In the genomic region with DNA sequence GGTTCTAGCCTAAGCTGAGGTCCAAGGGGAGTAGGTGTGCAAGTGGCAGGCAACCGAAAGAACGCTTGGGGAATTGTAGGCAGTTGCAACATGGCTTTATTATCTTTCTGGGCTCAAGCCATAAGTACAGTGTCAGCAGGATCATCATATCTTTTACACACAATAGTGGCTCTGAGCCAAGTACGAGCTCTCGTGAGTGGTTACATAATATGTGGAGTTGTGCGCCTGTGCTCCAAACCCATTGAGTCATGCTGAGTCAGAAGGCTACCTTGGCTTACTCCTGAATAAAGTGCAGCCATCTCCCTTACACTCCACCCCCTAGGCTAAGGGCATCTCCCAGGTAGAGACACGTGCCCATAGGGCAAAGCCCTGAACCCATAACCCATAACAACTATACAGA, we compare ENCODE assay signal across 16 cellular contexts.
DNase-seq lines count a peak whose midpoint lies in the region; ATAC-seq and TF ChIP-seq lines count a peak whose summit lies in the region.
"Had no signal": no experiment of that assay in that cellular context is flagged by ENCODE, and none has a peak within 500 bp of the region (broad histone marks: within the 10 kb centered on the region; RNA-seq: fewer than 3 reads in every experiment).

No MANE protein-coding gene starts in this region.

- H3K27me3 ChIP-seq in SK-N-SH (ENCODE audit: insufficient read depth) (no peaks in the 10 kb centered on the region), stomach (no peaks in the 10 kb centered on the region)
- H3K27me3 ChIP-seq: adrenal gland had no signal

- no peaks in the 10 kb centered on the region for H3K9me2 ChIP-seq in SK-N-SH
- H3K9me2 ChIP-seq in OCI-LY7 (ENCODE audit: insufficient read depth, low read length), result no peaks in the 10 kb centered on the region

- no TSS peak for BruUV-seq in OCI-LY7 (replicated peaks; lab: Mats Ljungman, UMichigan)

- H3K4me3 ChIP-seq in SK-N-SH (ENCODE audit: low read depth in 2 of 2, low read length in 1 of 2), result no peak overlapping the region
- no peak overlapping the region for H3K4me3 ChIP-seq in OCI-LY7 (ENCODE audit: low read depth, low read length, poor library complexity, severe bottlenecking)
- H3K4me3 ChIP-seq in choroid plexus epithelial cell (ENCODE audit: low read depth, low read length), result no peak overlapping the region
- no peak overlapping the region for H3K4me3 ChIP-seq in stomach
- H3K4me3 ChIP-seq: adrenal gland, HAP-1, smooth muscle cell had no signal

- 19% methylated on average over 6 of the region's 6 CpGs for WGBS in SK-N-SH (ENCODE audit: low lambda C conversion rate)
- 72 to 87% (median 85%) methylated on average over 6 of the region's 6 CpGs for WGBS in stomach, 5 donors

- POLR2A ChIA-PET in SK-N-SH (lab: Yijun Ruan, JAX), result no interaction called here
- POLR2A ChIA-PET in OCI-LY7 (lab: Charles Lee), result interaction anchor here (1.0 kb wide), 1 partner anchor 15 kb away, joined by 3 read pairs; no protein-coding TSS in a partner anchor
- POLR2A ChIA-PET in GM10248 (lab: Yijun Ruan, JAX), result no interaction called here

- no peak for TF ChIP-seq CTCF in SK-N-SH (IDR thresholded peaks at IDR 0.05)
- no peak for TF ChIP-seq CTCF in OCI-LY7 (conservative IDR thresholded peaks at IDR 0.05; ENCODE audit: low read length)
- no peak for TF ChIP-seq CTCF in choroid plexus epithelial cell (conservative IDR thresholded peaks at IDR 0.05; ENCODE audit: low read depth, low read length)
- TF ChIP-seq CTCF in GM10248 (IDR thresholded peaks at IDR 0.05; ENCODE audit: control extremely low read depth, extremely low read depth, low read depth, missing control alignments), result no peak
- no peak for TF ChIP-seq CTCF in stomach (IDR thresholded peaks at IDR 0.05)

- H4K20me1 ChIP-seq in SK-N-SH (ENCODE audit: insufficient read depth), result no peaks in the 10 kb centered on the region
- no peaks in the 10 kb centered on the region for H4K20me1 ChIP-seq in OCI-LY7 (ENCODE audit: insufficient read depth, low read length)

- intact Hi-C loops in OCI-LY7 (cut with micrococcal nuclease; ENCODE audit: unreplicated experiment), result no loop called here
- intact Hi-C loops in stomach (cut with DNase I; ENCODE audit: low total_unique reads), result no loop called here

- no peak overlapping the region for H3K9ac ChIP-seq in SK-N-SH

- TF ChIP-seq POLR2A in stomach (IDR thresholded peaks at IDR 0.05), result no peak

- no peak for DNase-seq in SK-N-SH
- peak; percentile 41 for DNase-seq in OCI-LY7 (ENCODE audit: low spot score)
- peak; percentile 5 for DNase-seq in choroid plexus epithelial cell (ENCODE audit: low read depth)
- no peak for DNase-seq in GM10248 (ENCODE audit: extremely low spot score)
- DNase-seq in stomach, result no peak
- no peak for DNase-seq in amniotic stem cell (lab: John Stamatoyannopoulos, UW)
- DNase-seq: adrenal gland; CD8-positive, alpha-beta memory T cell; dermis blood vessel endothelial cell; mesendoderm; NCI-H2227 treated with DMSO at 0.1 percent for 48 hours; nucleus accumbens had no signal

- H3F3A ChIP-seq in SK-N-SH (replicated peaks; ENCODE audit: insufficient read depth), result no peaks in the 10 kb centered on the region

- H2AFZ ChIP-seq in SK-N-SH (ENCODE audit: low read depth) (no peak overlapping the region), OCI-LY7 (ENCODE audit: low read length) (no peak overlapping the region)

- ATAC-seq in SK-N-SH treated with all-trans-retinoic acid at 6 μM for 48 hours (no peak), HG03432 (IDR thresholded peaks at IDR 0.05; ENCODE audit: unreplicated experiment) (no peak)

- H3K4me1 ChIP-seq in SK-N-SH (ENCODE audit: control insufficient read depth in 1 of 2, insufficient read depth in 2 of 2, low read depth in 1 of 2, low read length in 1 of 2) (no peaks in the 10 kb centered on the region), OCI-LY7 (ENCODE audit: insufficient read depth, low read length, poor library complexity, severe bottlenecking) (no peaks in the 10 kb centered on the region), stomach (no peaks in the 10 kb centered on the region)
- H3K4me1 ChIP-seq: adrenal gland, HAP-1 had no signal

- no peak overlapping the region for H3K27ac ChIP-seq in SK-N-SH (ENCODE audit: low read depth in 2 of 2, low read length in 1 of 2)
- H3K27ac ChIP-seq in OCI-LY7 (ENCODE audit: low read depth, low read length, poor library complexity, severe bottlenecking), result no peak overlapping the region
- H3K27ac ChIP-seq in stomach, result no peak overlapping the region
- H3K27ac ChIP-seq: adrenal gland had no signal

- H3K4me2 ChIP-seq in SK-N-SH (no peak overlapping the region), OCI-LY7 (ENCODE audit: low read length) (no peak overlapping the region)
- H3K4me2 ChIP-seq: smooth muscle cell had no signal

- TF ChIP-seq EP300 in SK-N-SH (IDR thresholded peaks at IDR 0.05; ENCODE audit: borderline replicate concordance in 1 of 2, low read depth in 1 of 2, low read length in 1 of 2) (no peak), stomach (IDR thresholded peaks at IDR 0.05) (no peak)

- H3K9me3 ChIP-seq in SK-N-SH (no peaks in the 10 kb centered on the region), OCI-LY7 (ENCODE audit: low read length) (no peaks in the 10 kb centered on the region), stomach (peaks cover 0 to 20% (median 7%) of the 10 kb centered on the region in 4 donors)
- H3K9me3 ChIP-seq: adrenal gland, HAP-1 had no signal

- H3K36me3 ChIP-seq in SK-N-SH (replicated peaks in 1 of 2; ENCODE audit: control insufficient read depth in 1 of 2, insufficient read depth in 2 of 2, low read length in 1 of 2) (no peaks in the 10 kb centered on the region), OCI-LY7 (ENCODE audit: insufficient read depth, low read length) (no peaks in the 10 kb centered on the region; the same call in 1 of the 2 replicates), stomach (no peaks in the 10 kb centered on the region)
- H3K36me3 ChIP-seq: adrenal gland, HAP-1 had no signal

- TF ChIP-seq RAD21 in SK-N-SH (IDR thresholded peaks at IDR 0.05; ENCODE audit: low read length), result no peak

- CTCF ChIA-PET in SK-N-SH (lab: Yijun Ruan, JAX) (no interaction called here), OCI-LY7 (lab: Charles Lee; ENCODE audit: unreplicated experiment) (no interaction called here), GM10248 (lab: Yijun Ruan, JAX) (no interaction called here)

- H3K79me2 ChIP-seq in SK-N-SH (ENCODE audit: insufficient read depth), result no peaks in the 10 kb centered on the region
- H3K79me2 ChIP-seq in OCI-LY7 (ENCODE audit: insufficient read depth, low read depth, low read length), result no peaks in the 10 kb centered on the region

TF ChIP-seq in SK-N-SH, 30 proteins besides CTCF, POLR2A, EP300 and RAD21:
- peak; percentile 31; the same call in 1 of the 2 replicates for TF ChIP-seq NFIC (IDR thresholded peaks at IDR 0.05; ENCODE audit: borderline replicate concordance)
- TF ChIP-seq TAF1 (IDR thresholded peaks at IDR 0.05; ENCODE audit: borderline replicate concordance, low read depth, low read length), result no peak
- TF ChIP-seq SMC3 (IDR thresholded peaks at IDR 0.05; ENCODE audit: low read depth, low read length), result no peak
- TF ChIP-seq POLR2AphosphoS5 (IDR thresholded peaks at IDR 0.05; ENCODE audit: low read depth, low read length), result no peak
- no peak for TF ChIP-seq RFX5 (IDR thresholded peaks at IDR 0.05; ENCODE audit: low read length)
- TF ChIP-seq SIN3A (IDR thresholded peaks at IDR 0.05; ENCODE audit: borderline replicate concordance, low read depth, low read length), result no peak
- TF ChIP-seq MXI1 (IDR thresholded peaks at IDR 0.05; ENCODE audit: low read depth, low read length), result no peak
- TF ChIP-seq, protein P1, sequence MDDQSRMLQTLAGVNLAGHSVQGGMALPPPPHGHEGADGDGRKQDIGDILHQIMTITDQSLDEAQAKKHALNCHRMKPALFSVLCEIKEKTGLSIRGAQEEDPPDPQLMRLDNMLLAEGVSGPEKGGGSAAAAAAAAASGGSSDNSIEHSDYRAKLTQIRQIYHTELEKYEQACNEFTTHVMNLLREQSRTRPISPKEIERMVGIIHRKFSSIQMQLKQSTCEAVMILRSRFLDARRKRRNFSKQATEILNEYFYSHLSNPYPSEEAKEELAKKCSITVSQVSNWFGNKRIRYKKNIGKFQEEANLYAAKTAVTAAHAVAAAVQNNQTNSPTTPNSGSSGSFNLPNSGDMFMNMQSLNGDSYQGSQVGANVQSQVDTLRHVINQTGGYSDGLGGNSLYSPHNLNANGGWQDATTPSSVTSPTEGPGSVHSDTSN (IDR thresholded peaks at IDR 0.05), result no peak
- TF ChIP-seq TEAD4 (IDR thresholded peaks at IDR 0.05; ENCODE audit: borderline replicate concordance, insufficient read depth), result no peak
- TF ChIP-seq FOSL2 (IDR thresholded peaks at IDR 0.05; ENCODE audit: borderline replicate concordance, low read depth), result 0 out of 2 replicates have a peak, but pooled peaks have one; percentile 16
TF ChIP-seq in SK-N-SH: peak in this region for 2.

TF ChIP-seq in SK-N-SH treated with all-trans-retinoic acid at 6 μM for 48 hours, 23 proteins besides CTCF, POLR2A, EP300 and RAD21:
- no peak for TF ChIP-seq PPARA (CRISPR knock-in tag; IDR thresholded peaks at IDR 0.05; ENCODE audit: borderline replicate concordance)

Comparison
In these comparisons a context has a peak if more than half of its experiments do, and no peak if none do; other contexts are left out.
1. DNase-seq: peak in OCI-LY7 (single experiment) and choroid plexus epithelial cell (single experiment); none in SK-N-SH (single experiment), GM10248 (single experiment), stomach (single experiment) and amniotic stem cell (single experiment).